In the genomic region with DNA sequence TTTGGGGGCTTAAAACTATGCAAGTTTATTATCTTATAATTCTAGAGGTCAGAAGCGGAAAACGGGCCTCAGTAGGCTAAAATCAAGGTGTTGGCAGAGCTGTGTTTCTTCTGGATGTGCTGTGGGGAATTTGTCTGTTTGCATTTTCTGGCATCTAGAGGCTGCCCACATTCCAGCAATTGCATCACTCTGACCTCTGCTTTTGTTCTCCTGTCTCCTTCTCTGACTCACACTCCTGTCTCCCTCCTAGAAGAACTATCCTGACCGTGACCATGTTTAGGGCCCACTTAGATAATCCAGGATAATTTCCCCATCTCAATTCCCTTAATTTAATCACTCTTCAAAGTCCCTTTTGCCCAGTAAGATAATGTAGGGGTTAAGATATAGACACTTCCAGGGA, we compare ENCODE assay signal across 1 cellular context.
TF ChIP-seq lines count a peak whose summit lies in the region.

No MANE protein-coding gene starts in this region.

TF ChIP-seq in SK-N-SH, 30 proteins besides CTCF, POLR2A, EP300 and RAD21:
- TF ChIP-seq TCF12 (IDR thresholded peaks at IDR 0.05) (peak; percentile 21; the same call in 1 of the 2 replicates), JUND (IDR thresholded peaks at IDR 0.05) (no peak), ZBTB33 (IDR thresholded peaks at IDR 0.05; ENCODE audit: borderline replicate concordance, low read depth) (no peak), MXI1 (IDR thresholded peaks at IDR 0.05; ENCODE audit: low read depth, low read length) (no peak), POLR2AphosphoS5 (IDR thresholded peaks at IDR 0.05; ENCODE audit: low read depth, low read length) (no peak)
- TF ChIP-seq, protein P1, sequence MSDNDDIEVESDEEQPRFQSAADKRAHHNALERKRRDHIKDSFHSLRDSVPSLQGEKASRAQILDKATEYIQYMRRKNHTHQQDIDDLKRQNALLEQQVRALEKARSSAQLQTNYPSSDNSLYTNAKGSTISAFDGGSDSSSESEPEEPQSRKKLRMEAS (IDR thresholded peaks at IDR 0.05; ENCODE audit: low read depth) = no peak
